Comparison of ENCODE assay signal across 15 cellular contexts in genomic region chr17:65743313-65743665, GRCh38.
A peak's percentile ranks its signal among the peaks of the same experiment; 100 is the strongest.
DNase-seq lines count a peak whose midpoint lies in the region; ATAC-seq and TF ChIP-seq lines count a peak whose summit lies in the region.
"Had no signal": no experiment of that assay in that cellular context is flagged by ENCODE, and none has a peak within 500 bp of the region (broad histone marks: within the 10 kb centered on the region; RNA-seq: fewer than 3 reads in every experiment).

No MANE protein-coding gene starts in this region.

- no peak overlapping the region for H3K9ac ChIP-seq in smooth muscle cell (ENCODE audit: low read depth)

- no peak for DNase-seq in MCF 10A (ENCODE audit: unreplicated experiment)
- no peak for DNase-seq in breast epithelium (ENCODE audit: low spot score in 2 of 2)
- no peak for DNase-seq in brain microvascular endothelial cell
- peak; percentile 65 for DNase-seq in iris pigment epithelial cell (ENCODE audit: low read depth)
- no peak for DNase-seq in smooth muscle cell (lab: John Stamatoyannopoulos, UW; ENCODE audit: unreplicated experiment)
- DNase-seq in right lobe of liver = no peak
- DNase-seq in NCI-H2081 (lab: John Stamatoyannopoulos, UW) = no peak
- DNase-seq: NCI-H1105; stimulated activated naive CD4-positive, alpha-beta T cell treated with Interleukin-2 at 50 U/mL for 16 hours had no signal

- no peaks in the 10 kb centered on the region for H3K9me3 ChIP-seq in breast epithelium
- no peaks in the 10 kb centered on the region for H3K9me3 ChIP-seq in smooth muscle cell (replicated peaks; ENCODE audit: low read depth)
- H3K9me3 ChIP-seq in right lobe of liver = no peaks in the 10 kb centered on the region

- no peaks in the 10 kb centered on the region for H3K27me3 ChIP-seq in breast epithelium
- no peaks in the 10 kb centered on the region for H3K27me3 ChIP-seq in brain microvascular endothelial cell (replicated peaks)
- H3K27me3 ChIP-seq in smooth muscle cell (ENCODE audit: low read depth) = no peaks in the 10 kb centered on the region
- H3K27me3 ChIP-seq in right lobe of liver = no peaks in the 10 kb centered on the region
- H3K27me3 ChIP-seq: hepatocyte had no signal

- no peaks in the 10 kb centered on the region for H3F3A ChIP-seq in smooth muscle cell (ENCODE audit: low read depth)

- no peak for TF ChIP-seq POLR2A in breast epithelium (IDR thresholded peaks at IDR 0.05)
- no peak for TF ChIP-seq POLR2A in right lobe of liver (IDR thresholded peaks at IDR 0.05)

- in situ Hi-C loops in brain microvascular endothelial cell (cut with HindIII; ENCODE audit: low pct_ligation_motif_present, low sequenced_read_pairs) = no loop called here

- H4K20me1 ChIP-seq in smooth muscle cell (ENCODE audit: low read depth) = no peaks in the 10 kb centered on the region

- intact Hi-C loops in MCF 10A (cut with micrococcal nuclease) = no loop called here
- intact Hi-C loops in breast epithelium (cut with DNase I; ENCODE audit: low total_unique reads) = no loop called here
- intact Hi-C loops in right lobe of liver (cut with DNase I) = no loop called here

- H3K4me3 ChIP-seq in breast epithelium = no peak overlapping the region
- no peak overlapping the region for H3K4me3 ChIP-seq in brain microvascular endothelial cell (ENCODE audit: low read depth, low read length)
- H3K4me3 ChIP-seq in smooth muscle cell = no peak overlapping the region
- H3K4me3 ChIP-seq in right lobe of liver = no peak overlapping the region
- H3K4me3 ChIP-seq: hepatocyte, SK-N-MC, skin epidermis had no signal

- H3K4me1 Mint-ChIP-seq in MCF 10A (ENCODE audit: insufficient read depth, unreplicated experiment) = peaks cover 16% of the 10 kb centered on the region

- POLR2A ChIA-PET in MCF 10A (lab: Yijun Ruan, JAX) = interaction anchor here (0.6 to 1.9 kb wide), 2 partner anchors 19 to 52 kb away, joined by 3 to 4 read pairs; no protein-coding TSS in a partner anchor

- H3K4me1 ChIP-seq in breast epithelium (no peaks in the 10 kb centered on the region), smooth muscle cell (ENCODE audit: low read depth) (peaks cover 19% of the 10 kb centered on the region), right lobe of liver (no peaks in the 10 kb centered on the region)

- H2AFZ ChIP-seq in smooth muscle cell (ENCODE audit: low read depth) = no peak overlapping the region
- H2AFZ ChIP-seq: hepatocyte had no signal

- H3K79me2 ChIP-seq in smooth muscle cell (ENCODE audit: low read depth) = no peaks in the 10 kb centered on the region
- H3K79me2 ChIP-seq: hepatocyte had no signal

- H3K9me3 Mint-ChIP-seq in MCF 10A (ENCODE audit: unreplicated experiment) = no peaks in the 10 kb centered on the region

- H3K27ac Mint-ChIP-seq in MCF 10A (ENCODE audit: low read depth, unreplicated experiment) = peak overlapping the region; percentile 16

- 16% methylated on average over 1 of the region's 1 CpG for WGBS in smooth muscle cell (ENCODE audit: low lambda C conversion rate)
- 9% methylated on average over 1 of the region's 1 CpG for WGBS in right lobe of liver (ENCODE audit: insufficient coverage, low coverage, low lambda C conversion rate, missing lambda C conversion rate)

- H3K4me3 Mint-ChIP-seq in MCF 10A (ENCODE audit: unreplicated experiment) = peak overlapping the region; percentile 25

- H3K27ac ChIP-seq in breast epithelium = peak overlapping the region in 1 of 2 donors; percentile 44
- H3K27ac ChIP-seq in brain microvascular endothelial cell = peak overlapping the region; percentile 87
- peak overlapping the region; percentile 56 for H3K27ac ChIP-seq in smooth muscle cell (ENCODE audit: low read depth)
- H3K27ac ChIP-seq in right lobe of liver = no peak overlapping the region
- H3K27ac ChIP-seq: 22Rv1, hepatocyte, SK-N-MC had no signal

- no peaks in the 10 kb centered on the region for H3K36me3 Mint-ChIP-seq in MCF 10A (ENCODE audit: insufficient read depth, unreplicated experiment)

- no TSS peak for BruUV-seq in MCF 10A (replicated peaks; lab: Mats Ljungman, UMichigan)

- peak overlapping the region; percentile 68 for H3K4me2 ChIP-seq in smooth muscle cell
- H3K4me2 ChIP-seq: hepatocyte had no signal

- CTCF ChIA-PET in MCF 10A (lab: Yijun Ruan, JAX) = no interaction called here

- H3K36me3 ChIP-seq in breast epithelium = no peaks in the 10 kb centered on the region
- no peaks in the 10 kb centered on the region for H3K36me3 ChIP-seq in brain microvascular endothelial cell (replicated peaks)
- no peaks in the 10 kb centered on the region for H3K36me3 ChIP-seq in smooth muscle cell (ENCODE audit: low read depth)
- H3K36me3 ChIP-seq in right lobe of liver = no peaks in the 10 kb centered on the region

- H3K27me3 Mint-ChIP-seq in MCF 10A (ENCODE audit: insufficient read depth, unreplicated experiment) = no peaks in the 10 kb centered on the region

- ATAC-seq in HG02840 (IDR thresholded peaks at IDR 0.05; ENCODE audit: low FRiP score, unreplicated experiment) (no peak), right lobe of liver (no peak)
- ATAC-seq: left lobe of liver had no signal

- TF ChIP-seq CTCF in MCF 10A (IDR thresholded peaks at IDR 0.05; ENCODE audit: unreplicated experiment) (no peak), breast epithelium (IDR thresholded peaks at IDR 0.05) (no peak), brain microvascular endothelial cell (IDR thresholded peaks at IDR 0.05; ENCODE audit: low read depth, low read length, missing control alignments) (no peak), smooth muscle cell (IDR thresholded peaks at IDR 0.05; ENCODE audit: borderline replicate concordance, insufficient read depth, poor library complexity, severe bottlenecking) (no peak), right lobe of liver (IDR thresholded peaks at IDR 0.05) (no peak)

Comparison
In these comparisons a context has a peak if more than half of its experiments do, and no peak if none do; other contexts are left out.
1. H3K27ac ChIP-seq: peak in brain microvascular endothelial cell (single experiment) and smooth muscle cell (single experiment); none in right lobe of liver (0 of 3).